ENCODE assay signal across 22 cellular contexts in the genomic region with DNA sequence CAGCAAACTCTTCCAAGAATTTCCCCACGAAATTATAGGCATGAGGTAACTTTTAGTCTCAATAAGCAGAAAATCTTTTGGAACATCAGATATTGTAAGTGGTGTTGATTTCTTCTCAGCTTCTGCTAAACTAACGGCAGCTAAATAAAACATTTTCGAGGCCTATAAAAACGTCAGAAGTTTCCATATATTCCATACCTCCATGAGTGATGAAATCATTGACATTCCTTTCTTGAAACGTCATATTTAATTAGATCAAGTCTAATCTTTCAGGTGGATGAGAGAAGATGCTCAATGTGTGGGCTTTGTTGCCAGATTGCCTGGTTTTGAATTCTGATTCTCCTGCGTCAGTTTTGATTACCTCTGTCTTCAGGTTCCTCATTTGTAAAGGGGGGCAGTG.
"Had no signal": no experiment of that assay in that cellular context is flagged by ENCODE, and none has a peak within 500 bp of the region (broad histone marks: within the 10 kb centered on the region; RNA-seq: fewer than 3 reads in every experiment).

No MANE protein-coding gene starts in this region.

- H3K9me3 Mint-ChIP-seq: T-cell had no signal

- H3K9ac ChIP-seq: KMS-11 had no signal

- H3K27ac ChIP-seq: KMS-11, RWPE1 had no signal

- ATAC-seq: Panc1, T-cell had no signal

- DNase-seq: IMR-90, Kasumi-1, NCI-H1092, NCI-H1105 treated with DMSO at 0.1 percent for 48 hours, NCI-H1417 treated with DMSO at 0.1 percent for 48 hours, NCI-H146, NCI-H1694 treated with DMSO at 0.1 percent for 48 hours, NCI-H1930, NCI-H2081, NCI-H2107, NCI-H2227 treated with DMSO at 0.1 percent for 48 hours, NCI-H446, NCI-H510A, NCI-H524 treated with DMSO at 0.1 percent for 48 hours, NCI-H69, NCI-H774, SHP77, SW 1271 had no signal

- H3K27ac Mint-ChIP-seq: T-cell had no signal

- H3K4me3 Mint-ChIP-seq: T-cell had no signal

- H3K4me1 Mint-ChIP-seq: T-cell had no signal

- H3K36me3 Mint-ChIP-seq: T-cell had no signal

- H3K4me2 ChIP-seq: KMS-11 had no signal
